In genomic region chrX:137427061-137427778, GRCh38 we compare ENCODE assay signal across 8 cellular contexts.
A peak's percentile ranks its signal among the peaks of the same experiment; 100 is the strongest.
DNase-seq lines count a peak whose midpoint lies in the region; ATAC-seq and TF ChIP-seq lines count a peak whose summit lies in the region.

No MANE protein-coding gene starts in this region.

- DNase-seq in Daoy (ENCODE audit: low read depth) (peak; percentile 23), PC-3 (no peak), esophagus squamous epithelium (lab: John Stamatoyannopoulos, UW) (no peak), trophoblast cell (no peak), dedifferentiated amniotic fluid mesenchymal stem cell (ENCODE audit: extremely low spot score) (no peak), NK-92 (lab: John Stamatoyannopoulos, UW; ENCODE audit: unreplicated experiment) (no peak), GOT3 (lab: John Stamatoyannopoulos, UW) (no peak)

- no peak overlapping the region for H4K12ac ChIP-seq in trophoblast cell (ENCODE audit: low read depth, low read length)

- no peaks in the 10 kb centered on the region for H3K79me1 ChIP-seq in trophoblast cell (ENCODE audit: low read length)

- no peak overlapping the region for H2AFZ ChIP-seq in PC-3 (ENCODE audit: low read length)
- H2AFZ ChIP-seq in trophoblast cell (ENCODE audit: insufficient read depth, low read length, poor library complexity): no peak overlapping the region

- no peaks in the 10 kb centered on the region for H3K9me2 ChIP-seq in PC-3 (replicated peaks; ENCODE audit: low read length)

- BruUV-seq in PC-3 (replicated peaks; lab: Mats Ljungman, UMichigan): no TSS peak

- H3K9ac ChIP-seq in PC-3 (ENCODE audit: low read length): no peak overlapping the region
- no peak overlapping the region for H3K9ac ChIP-seq in trophoblast cell (ENCODE audit: low read length)

- H3K79me2 ChIP-seq in PC-3 (ENCODE audit: low read length): no peaks in the 10 kb centered on the region
- H3K79me2 ChIP-seq in trophoblast cell (ENCODE audit: control insufficient read depth, insufficient read depth, low read length, poor library complexity): no peaks in the 10 kb centered on the region

- H3F3A ChIP-seq in PC-3 (ENCODE audit: low read length, unreplicated experiment): no peaks in the 10 kb centered on the region

- no peak overlapping the region for H2BK12ac ChIP-seq in trophoblast cell (ENCODE audit: low read length)

- no peaks in the 10 kb centered on the region for H3K4me1 ChIP-seq in PC-3 (ENCODE audit: insufficient read depth, low read length)
- peaks cover 0 to 26% (median 5%) of the 10 kb centered on the region in 3 donors for H3K4me1 ChIP-seq in esophagus squamous epithelium
- H3K4me1 ChIP-seq in trophoblast cell (ENCODE audit: control insufficient read depth in 1 of 2, insufficient read depth in 2 of 2, low read length in 2 of 2): peaks cover 0 to 14% of the 10 kb centered on the region in 2 experiments

- intact Hi-C loops in PC-3 (cut with micrococcal nuclease): no loop called here
- intact Hi-C loops in esophagus squamous epithelium (cut with DNase I): no loop called here

- no peak overlapping the region for H2BK120ac ChIP-seq in trophoblast cell (ENCODE audit: insufficient read depth, low read length, poor library complexity)

- no peak overlapping the region for H3K27ac ChIP-seq in PC-3 (ENCODE audit: low read length)
- H3K27ac ChIP-seq in esophagus squamous epithelium: no peak overlapping the region
- H3K27ac ChIP-seq in trophoblast cell (ENCODE audit: low read depth, low read length): no peak overlapping the region

- H3K4me2 ChIP-seq in PC-3 (ENCODE audit: low read length) (0 out of 2 replicates have a peak overlapping the region, but pooled peaks have one; percentile 37), trophoblast cell (ENCODE audit: low read length) (peak overlapping the region; percentile 70)

- no peak overlapping the region for H3K4ac ChIP-seq in trophoblast cell (ENCODE audit: low read depth, low read length)

- H4K91ac ChIP-seq in trophoblast cell (ENCODE audit: low read depth, low read length): no peak overlapping the region

- POLR2A ChIA-PET in PC-3 (lab: Charles Lee; ENCODE audit: unreplicated experiment): no interaction called here

- no peaks in the 10 kb centered on the region for H3K9me3 ChIP-seq in PC-3 (ENCODE audit: low read length)
- H3K9me3 ChIP-seq in esophagus squamous epithelium: peaks cover 0 to 11% (median 0%) of the 10 kb centered on the region in 3 donors
- H3K9me3 ChIP-seq in trophoblast cell (ENCODE audit: insufficient read depth, low read depth, low read length): no peaks in the 10 kb centered on the region

- no peak overlapping the region for H3K23ac ChIP-seq in trophoblast cell (ENCODE audit: low read length)

- ATAC-seq in PC-3 (no peak), HG02970 (IDR thresholded peaks at IDR 0.05; ENCODE audit: low FRiP score, unreplicated experiment) (no peak)

- CTCF ChIA-PET in PC-3 (lab: Charles Lee): no interaction called here

- WGBS in esophagus squamous epithelium, 2 donors: 0 to 56% methylated on average over 2 to 5 of the region's 50 CpGs
- no CpG with 5 or more reads among the region's 50 CpGs for WGBS in trophoblast cell (ENCODE audit: extremely low coverage, insufficient coverage, insufficient read length)

- no peak for TF ChIP-seq CTCF in PC-3 (conservative IDR thresholded peaks at IDR 0.05; ENCODE audit: low read depth, low read length)
- TF ChIP-seq CTCF in esophagus squamous epithelium (IDR thresholded peaks at IDR 0.05): no peak

- H3K36me3 ChIP-seq in PC-3 (ENCODE audit: low read depth, low read length) (no peaks in the 10 kb centered on the region), esophagus squamous epithelium (no peaks in the 10 kb centered on the region), trophoblast cell (ENCODE audit: control insufficient read depth in 1 of 2, insufficient read depth in 2 of 2, low read length in 2 of 2) (no peaks in the 10 kb centered on the region)

- H3K14ac ChIP-seq in trophoblast cell (ENCODE audit: low read length): no peak overlapping the region

- TF ChIP-seq POLR2A in esophagus squamous epithelium (IDR thresholded peaks at IDR 0.05): no peak

- H3K4me3 ChIP-seq in PC-3 (ENCODE audit: low read length) (no peak overlapping the region), esophagus squamous epithelium (peak overlapping the region in 3 of 4 donors; percentile 41 to 65 (median 50)), trophoblast cell (ENCODE audit: low read depth, low read length) (no peak overlapping the region)

- H2BK5ac ChIP-seq in trophoblast cell (ENCODE audit: low read depth, low read length, poor library complexity): no peak overlapping the region

- peaks cover 51% of the 10 kb centered on the region for H3K27me3 ChIP-seq in PC-3 (ENCODE audit: low read length)
- peaks cover 8 to 96% (median 35%) of the 10 kb centered on the region in 4 donors for H3K27me3 ChIP-seq in esophagus squamous epithelium
- peaks cover 27% of the 10 kb centered on the region for H3K27me3 ChIP-seq in trophoblast cell (ENCODE audit: insufficient read depth, low read length)

- H3K18ac ChIP-seq in trophoblast cell (ENCODE audit: low read length): no peak overlapping the region

- no peak overlapping the region for H4K8ac ChIP-seq in trophoblast cell (ENCODE audit: low read depth, low read length)

- no peaks in the 10 kb centered on the region for H4K20me1 ChIP-seq in PC-3 (ENCODE audit: low read length)

- H2AK5ac ChIP-seq in trophoblast cell (ENCODE audit: low read length): no peak overlapping the region

Comparison
In these comparisons a context has a peak if more than half of its experiments do, and no peak if none do; other contexts are left out.
1. H3K4me3 ChIP-seq: peak in esophagus squamous epithelium (3 of 4); none in PC-3 (single experiment) and trophoblast cell (single experiment).